10 cellular contexts compared by ENCODE assay signal in the genomic region with DNA sequence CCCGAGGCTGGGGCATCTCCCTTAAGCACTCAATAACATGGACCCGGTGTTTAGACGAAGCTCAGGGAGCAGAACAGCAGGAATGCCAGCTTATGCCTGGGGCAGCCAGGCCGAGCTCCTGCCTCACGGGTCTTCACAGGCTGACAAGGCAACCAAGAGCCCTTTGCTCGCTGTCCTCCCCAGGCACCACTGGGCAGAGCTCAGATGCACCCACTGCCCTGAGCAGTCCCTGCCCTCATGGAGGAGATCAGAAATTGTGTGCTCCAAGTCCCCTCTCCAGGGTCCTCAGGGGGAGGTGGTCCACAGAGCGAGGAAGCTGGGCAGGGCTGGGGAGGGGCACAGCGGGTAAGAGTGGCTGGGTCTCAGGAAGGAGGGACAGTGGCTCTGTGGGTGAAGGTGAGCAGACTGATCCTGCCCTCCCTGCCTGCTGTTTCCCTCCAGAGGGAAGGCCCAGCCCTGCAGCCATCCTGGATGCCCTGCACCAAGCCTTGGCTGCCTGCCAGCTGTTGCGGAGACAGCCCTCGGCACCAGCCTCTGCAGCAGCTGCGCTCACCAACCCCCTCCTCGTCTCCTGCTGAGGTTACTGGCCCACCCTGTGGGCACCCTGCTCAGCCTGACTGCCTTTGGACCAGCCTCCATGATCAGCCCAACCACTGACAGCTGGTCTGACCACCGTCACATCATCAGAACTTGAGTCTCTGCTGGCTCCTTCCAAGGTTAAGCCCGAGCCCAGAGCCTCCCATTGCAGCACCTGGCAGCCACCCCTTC. TPM values are rescaled to one million over a fixed set of nuclear protein-coding genes. Genes with fewer than 3 reads are reported as not detected.
DNase-seq lines count a peak whose midpoint lies in the region; ATAC-seq and TF ChIP-seq lines count a peak whose summit lies in the region.
"Had no signal": no experiment of that assay in that cellular context is flagged by ENCODE, and none has a peak within 500 bp of the region (broad histone marks: within the 10 kb centered on the region; RNA-seq: fewer than 3 reads in every experiment).

No MANE protein-coding gene starts in this region.

- POLR2A ChIA-PET in activated CD4-positive, alpha-beta T cell treated with anti-CD3 and anti-CD28 coated beads, Interleukin-2, amount 10 ng/mL, durations not matched to agents 7 days and 5 days (lab: Charles Lee), result no interaction called here

- no peak overlapping the region for H2AFZ ChIP-seq in GM23338

- DNase-seq in GM23338 (ENCODE audit: low spot score), result no peak
- peak; percentile 74 for DNase-seq in NCI-H2081 treated with DMSO at 0.1 percent for 48 hours (lab: John Stamatoyannopoulos, UW)
- peak in 5 of 7 donors; percentile 36 to 64 (median 56) for DNase-seq in adrenal gland
- DNase-seq in MV-4-11 (lab: John Stamatoyannopoulos, UW), result no peak
- no peak for DNase-seq in activated CD4-positive, alpha-beta T cell treated with anti-CD3 and anti-CD28 coated beads, Interleukin-2, amount 10 ng/mL, durations not matched to agents 7 days and 5 days
- no peak for DNase-seq in iPS-NIHi7 (ENCODE audit: extremely low spot score)
- no peak for DNase-seq in foreskin fibroblast
- DNase-seq: activated T-cell treated with anti-CD3 and anti-CD28 coated beads, Interleukin-2, amount 50 U/mL, for 48 hours had no signal

- peaks cover 7% of the 10 kb centered on the region for H3K27me3 ChIP-seq in GM23338 (ENCODE audit: insufficient read depth)
- peaks cover 3% of the 10 kb centered on the region for H3K27me3 ChIP-seq in adrenal gland

- no peaks in the 10 kb centered on the region for H3K9me3 ChIP-seq in adrenal gland (replicated peaks in 1 of 3)

- H3K4me1 ChIP-seq in GM23338 (ENCODE audit: insufficient read depth) (peaks cover 14% of the 10 kb centered on the region), adrenal gland (replicated peaks in 1 of 2) (no peaks in the 10 kb centered on the region)
- H3K4me1 ChIP-seq: HAP-1 had no signal

- H3K79me2 ChIP-seq in GM23338 (replicated peaks; ENCODE audit: insufficient read depth), result no peaks in the 10 kb centered on the region

- TF ChIP-seq POLR2A in adrenal gland (IDR thresholded peaks at IDR 0.05), result no peak

- ATAC-seq in GM23338, result peak; percentile 12

- H3K27me3 Mint-ChIP-seq in GM23338 (ENCODE audit: insufficient read depth, low read depth, poor library complexity), result peaks cover 8% of the 10 kb centered on the region
- H3K27me3 Mint-ChIP-seq in nephron (ENCODE audit: low read depth), result peaks cover 6% of the 10 kb centered on the region
- H3K27me3 Mint-ChIP-seq in activated CD4-positive, alpha-beta T cell treated with anti-CD3 and anti-CD28 coated beads, Interleukin-2, amount 10 ng/mL, durations not matched to agents 7 days and 5 days, result peaks cover 31% of the 10 kb centered on the region

- H3K27ac ChIP-seq in GM23338 (ENCODE audit: low read depth) (no peak overlapping the region), adrenal gland (no peak overlapping the region)

- H3K9me3 Mint-ChIP-seq in GM23338 (no peaks in the 10 kb centered on the region; the same call in 2 of the 3 replicates), nephron (peaks cover 20% of the 10 kb centered on the region)
- H3K9me3 Mint-ChIP-seq in activated CD4-positive, alpha-beta T cell treated with anti-CD3 and anti-CD28 coated beads, Interleukin-2, amount 10 ng/mL, durations not matched to agents 7 days and 5 days, result no peaks in the 10 kb centered on the region

- H3K36me3 Mint-ChIP-seq in GM23338 (ENCODE audit: low read depth) (no peaks in the 10 kb centered on the region), nephron (ENCODE audit: low read depth) (no peaks in the 10 kb centered on the region)
- H3K36me3 Mint-ChIP-seq in activated CD4-positive, alpha-beta T cell treated with anti-CD3 and anti-CD28 coated beads, Interleukin-2, amount 10 ng/mL, durations not matched to agents 7 days and 5 days (ENCODE audit: low read depth), result no peaks in the 10 kb centered on the region

- no peaks in the 10 kb centered on the region for H3K9me2 ChIP-seq in GM23338 (ENCODE audit: insufficient read depth)

- CTCF ChIA-PET in activated CD4-positive, alpha-beta T cell treated with anti-CD3 and anti-CD28 coated beads, Interleukin-2, amount 10 ng/mL, durations not matched to agents 7 days and 5 days (lab: Charles Lee), result interaction anchor here (1.0 to 5.6 kb wide), 5 partner anchors 10 to 207 kb away, joined by 3 to 26 read pairs (median 5); no protein-coding TSS in a partner anchor

- WGBS in adrenal gland, 4 donors, result 53 to 76% (median 62%) methylated on average over 3 to 14 of the region's 14 CpGs

- no peaks in the 10 kb centered on the region for H3K36me3 ChIP-seq in GM23338 (ENCODE audit: insufficient read depth)
- H3K36me3 ChIP-seq in adrenal gland (replicated peaks in 1 of 2), result no peaks in the 10 kb centered on the region
- H3K36me3 ChIP-seq: HAP-1 had no signal

- no peak overlapping the region for H3K4me3 Mint-ChIP-seq in GM23338
- H3K4me3 Mint-ChIP-seq in nephron, result no peak overlapping the region
- H3K4me3 Mint-ChIP-seq in activated CD4-positive, alpha-beta T cell treated with anti-CD3 and anti-CD28 coated beads, Interleukin-2, amount 10 ng/mL, durations not matched to agents 7 days and 5 days, result no peak overlapping the region

- TF ChIP-seq CTCF in GM23338 (conservative IDR thresholded peaks at IDR 0.05; ENCODE audit: low read depth in 2 of 2) (no peak), adrenal gland (IDR thresholded peaks at IDR 0.05) (no peak), nephron (IDR thresholded peaks at IDR 0.05; ENCODE audit: unreplicated experiment in 3 of 3) (no peak), foreskin fibroblast (IDR thresholded peaks at IDR 0.05; ENCODE audit: low read depth, low read length) (no peak)

- H3F3A ChIP-seq in GM23338 (replicated peaks; ENCODE audit: low read depth), result no peaks in the 10 kb centered on the region

- H3K27ac Mint-ChIP-seq in GM23338 (no peak overlapping the region), nephron (peak overlapping the region in 2 of 3 experiments; percentile 14 to 39)
- no peak overlapping the region for H3K27ac Mint-ChIP-seq in activated CD4-positive, alpha-beta T cell treated with anti-CD3 and anti-CD28 coated beads, Interleukin-2, amount 10 ng/mL, durations not matched to agents 7 days and 5 days

- H3K4me1 Mint-ChIP-seq in GM23338 (peaks cover 34% of the 10 kb centered on the region), nephron (peaks cover 14% of the 10 kb centered on the region)
- H3K4me1 Mint-ChIP-seq in activated CD4-positive, alpha-beta T cell treated with anti-CD3 and anti-CD28 coated beads, Interleukin-2, amount 10 ng/mL, durations not matched to agents 7 days and 5 days, result peaks cover 17% of the 10 kb centered on the region

- H3K4me2 ChIP-seq in GM23338, result 0 out of 2 replicates have a peak overlapping the region, but pooled peaks have one; percentile 32

- H4K20me1 ChIP-seq in GM23338 (replicated peaks; ENCODE audit: insufficient read depth), result no peaks in the 10 kb centered on the region

- intact Hi-C loops in adrenal gland (cut with DNase I), result no loop called here

- H3K4me3 ChIP-seq in GM23338 (no peak overlapping the region), adrenal gland (no peak overlapping the region), foreskin fibroblast (ENCODE audit: low read depth in 1 of 2, low read length in 2 of 2) (no peak overlapping the region)
- H3K4me3 ChIP-seq: HAP-1 had no signal

TF ChIP-seq in GM23338, 12 proteins besides CTCF, POLR2A, EP300 and RAD21:
- TF ChIP-seq CREB1 (CRISPR knock-in tag; IDR thresholded peaks at IDR 0.05; ENCODE audit: low read depth) (no peak), EZH2phosphoT487 (IDR thresholded peaks at IDR 0.05; ENCODE audit: unreplicated experiment) (no peak)

RNA-seq across cellular contexts. Expression of a gene that starts 21.1 kb away (rescaled TPM):
- not detected in 2 replicates for total RNA-seq in GM23338 (2014; rRNA removed; shearing (Covaris generic))
- polyA plus RNA-seq in GM23338 (2016; fragmentation: Nextera tagmentation; extraction: Ambion mirVana) (not detected in 2 replicates), adrenal gland (under 1 TPM in 1 of 3 donors, not detected in 2; 0.13 TPM)
- total RNA-seq in adrenal gland, result not detected
- total RNA-seq in activated CD4-positive, alpha-beta T cell treated with anti-CD3 and anti-CD28 coated beads, Interleukin-2, amount 10 ng/mL, durations not matched to agents 7 days and 5 days, result not detected

RNA-seq across cellular contexts. Expression of a gene that starts 38.4 kb away (rescaled TPM):
- 0.27 TPM in 1 of 2 replicates, not detected in the other for total RNA-seq in GM23338 (2014; rRNA removed; shearing (Covaris generic))
- polyA plus RNA-seq in GM23338 (2016; fragmentation: Nextera tagmentation; extraction: Ambion mirVana) (0.10 TPM in 1 of 2 replicates, not detected in the other), adrenal gland (1 to 10 TPM in 2 of 3 donors, under 1 TPM in 1; 0.46 to 6.0 (median 1.9) TPM)
- total RNA-seq in adrenal gland, result 1 to 10 TPM in 7 of 8 donors, under 1 TPM in 1; 0.60 to 4.7 (median 1.8) TPM
- total RNA-seq in activated CD4-positive, alpha-beta T cell treated with anti-CD3 and anti-CD28 coated beads, Interleukin-2, amount 10 ng/mL, durations not matched to agents 7 days and 5 days, result under 1 TPM in 1 of 2 experiments, not detected in 1; 0.07 TPM

RNA-seq across cellular contexts. Expression of a gene that starts 45.6 kb away (rescaled TPM):
- total RNA-seq in GM23338 (2014; rRNA removed; shearing (Covaris generic)), result 1.6 and 2.1 TPM in 2 replicates
- 1.7 and 2.3 TPM in 2 replicates for polyA plus RNA-seq in GM23338 (2016; fragmentation: Nextera tagmentation; extraction: Ambion mirVana)
- 1 to 10 TPM in 2 of 8 donors, under 1 TPM in 5, not detected in 1; 0.14 to 1.9 (median 0.29) TPM for total RNA-seq in adrenal gland
- under 1 TPM; 0.27 to 0.48 (median 0.48) TPM for polyA plus RNA-seq in adrenal gland
- under 1 TPM in 1 of 2 experiments, not detected in 1; 0.10 TPM for total RNA-seq in activated CD4-positive, alpha-beta T cell treated with anti-CD3 and anti-CD28 coated beads, Interleukin-2, amount 10 ng/mL, durations not matched to agents 7 days and 5 days

Comparison
In these comparisons a context has a peak if more than half of its experiments do, and no peak if none do; other contexts are left out.
1. DNase-seq: peak in NCI-H2081 treated with DMSO at 0.1 percent for 48 hours (single experiment) and adrenal gland (5 of 7); none in GM23338 (single experiment), MV-4-11 (single experiment), activated CD4-positive, alpha-beta T cell treated with anti-CD3 and anti-CD28 coated beads, Interleukin-2, amount 10 ng/mL, durations not matched to agents 7 days and 5 days (single experiment), iPS-NIHi7 (single experiment) and foreskin fibroblast (0 of 2).
2. H3K27ac Mint-ChIP-seq: peak in nephron (2 of 3); none in GM23338 (single experiment) and activated CD4-positive, alpha-beta T cell treated with anti-CD3 and anti-CD28 coated beads, Interleukin-2, amount 10 ng/mL, durations not matched to agents 7 days and 5 days (single experiment).